Comparison of ENCODE assay signal across 15 cellular contexts in genomic region chr2:99139003-99139402, GRCh38. TPM values are rescaled to one million over a fixed set of nuclear protein-coding genes. Genes with fewer than 3 reads are reported as not detected.
"Had no signal": no experiment of that assay in that cellular context is flagged by ENCODE, and none has a peak within 500 bp of the region (broad histone marks: within the 10 kb centered on the region; RNA-seq: fewer than 3 reads in every experiment).

No MANE protein-coding gene starts in this region.

- H3K36me3 ChIP-seq: gastrocnemius medialis, tibial artery, uterus had no signal

- H3K27ac ChIP-seq: gastrocnemius medialis, tibial artery, uterus had no signal

- H3K4me1 Mint-ChIP-seq: stimulated activated effector memory CD8-positive, alpha-beta T cell treated with anti-CD3 and anti-CD28 coated beads, Interleukin-12 subunit alpha, Interleukin-12 subunit beta, amount 100 ng/mL, for 72 hours had no signal

- H3K27me3 Mint-ChIP-seq: central memory CD8-positive, alpha-beta T cell had no signal

- H3K9me3 ChIP-seq: gastrocnemius medialis, uterus had no signal

- H3K9me3 Mint-ChIP-seq: central memory CD8-positive, alpha-beta T cell had no signal

- H3K27ac Mint-ChIP-seq: stimulated activated effector memory CD8-positive, alpha-beta T cell treated with anti-CD3 and anti-CD28 coated beads, Interleukin-12 subunit alpha, Interleukin-12 subunit beta, amount 100 ng/mL, for 72 hours had no signal

- H3K27me3 ChIP-seq: gastrocnemius medialis, tibial artery, uterus had no signal

- H3K4me2 ChIP-seq: smooth muscle cell had no signal

- H3K4me3 ChIP-seq: gastrocnemius medialis, smooth muscle cell, tibial artery, uterus had no signal

- DNase-seq: activated CD4-positive, alpha-beta T cell treated with anti-CD3 and anti-CD28 coated beads, Interleukin-2, amount 50 U/mL, for 4 hours; activated CD4-positive, CD25-positive, alpha-beta regulatory T cell treated with anti-CD3 and anti-CD28 coated beads, Interleukin-2, amount 50 U/mL, for 72 hours; activated CD8-positive, alpha-beta memory T cell treated with anti-CD3 and anti-CD28 coated beads, Interleukin-2, amount 50 U/mL, for 48 hours; activated naive CD4-positive, alpha-beta T cell; cortex of kidney; effector CD8-positive, alpha-beta T cell; gastrocnemius medialis; right cardiac atrium; T-helper 2 cell; tibial artery; uterus had no signal

- ATAC-seq: gastrocnemius medialis; right cardiac atrium; stimulated activated effector memory CD8-positive, alpha-beta T cell treated with anti-CD3 and anti-CD28 coated beads, Interleukin-12 subunit alpha, Interleukin-12 subunit beta, amount 100 ng/mL, for 72 hours had no signal

RNA-seq across cellular contexts. Expression of gene C2orf15, which starts 2.5 kb away (rescaled TPM):
- total RNA-seq: fibroblast of lung, gastrocnemius medialis had no signal
- polyA plus RNA-seq: smooth muscle cell had no signal
